Comparison of ENCODE assay signal across 16 cellular contexts in the genomic region with DNA sequence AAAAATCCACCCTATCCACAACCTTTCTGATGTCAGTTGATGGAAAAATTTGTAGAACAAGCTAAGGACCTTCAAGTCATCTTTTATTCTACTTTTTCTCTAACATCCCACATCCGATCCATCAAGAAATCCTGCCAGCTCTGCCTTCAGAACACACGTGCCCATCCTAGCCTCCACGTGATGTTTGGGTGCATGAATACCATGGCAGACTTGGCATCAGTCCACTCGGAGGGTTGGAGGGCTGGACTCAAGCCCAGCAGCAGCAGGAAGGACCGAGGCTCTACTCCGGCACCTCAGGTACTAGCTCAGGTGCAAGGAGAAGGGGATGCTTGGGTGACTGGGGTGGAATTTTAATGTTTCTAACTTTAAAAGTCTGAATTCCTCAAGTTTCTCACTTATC.
A peak's percentile ranks its signal among the peaks of the same experiment; 100 is the strongest.
DNase-seq lines count a peak whose midpoint lies in the region; ATAC-seq and TF ChIP-seq lines count a peak whose summit lies in the region.
"Had no signal": no experiment of that assay in that cellular context is flagged by ENCODE, and none has a peak within 500 bp of the region (broad histone marks: within the 10 kb centered on the region; RNA-seq: fewer than 3 reads in every experiment).

No MANE protein-coding gene starts in this region.

- intact Hi-C loops in cardiac septum (cut with DNase I), result no loop called here
- intact Hi-C loops in naive thymus-derived CD4-positive, alpha-beta T cell (cut with micrococcal nuclease), result no loop called here

- no peak overlapping the region for H3K27ac ChIP-seq in naive thymus-derived CD4-positive, alpha-beta T cell (ENCODE audit: low read depth, low read length)
- H3K27ac ChIP-seq: 22Rv1, BLaER1 had no signal

- no peak for TF ChIP-seq CTCF in mesothelial cell of epicardium (IDR thresholded peaks at IDR 0.05; ENCODE audit: unreplicated experiment)

- peak; percentile 17 for DNase-seq in NCI-H345 (lab: John Stamatoyannopoulos, UW)
- no peak for DNase-seq in NCI-H345 treated with DMSO at 0.1 percent for 48 hours (lab: John Stamatoyannopoulos, UW; ENCODE audit: unreplicated experiment)
- DNase-seq in NCI-H1092 (lab: John Stamatoyannopoulos, UW), result peak; percentile 65
- DNase-seq in NCI-H2029 treated with DMSO at 0.1 percent for 48 hours (lab: John Stamatoyannopoulos, UW), result peak; percentile 66
- DNase-seq in cardiac septum (ENCODE audit: low spot score), result no peak
- DNase-seq in naive thymus-derived CD4-positive, alpha-beta T cell, result no peak
- no peak for DNase-seq in mesothelial cell of epicardium (ENCODE audit: low spot score in 2 of 2, unreplicated experiment in 2 of 2)
- DNase-seq: AML-193; CD8-positive, alpha-beta memory T cell; DMS53; GOT3; H9 had no signal

- no peaks in the 10 kb centered on the region for H3K4me1 Mint-ChIP-seq in naive thymus-derived CD4-positive, alpha-beta T cell
- H3K4me1 Mint-ChIP-seq in mesothelial cell of epicardium, result no peaks in the 10 kb centered on the region
- H3K4me1 Mint-ChIP-seq: CD8-positive, alpha-beta memory T cell had no signal

- H3K36me3 Mint-ChIP-seq in naive thymus-derived CD4-positive, alpha-beta T cell, result no peaks in the 10 kb centered on the region
- H3K36me3 Mint-ChIP-seq in mesothelial cell of epicardium, result no peaks in the 10 kb centered on the region
- H3K36me3 Mint-ChIP-seq: CD8-positive, alpha-beta memory T cell had no signal

- CTCF ChIA-PET in naive thymus-derived CD4-positive, alpha-beta T cell (lab: Charles Lee), result no interaction called here

- no peaks in the 10 kb centered on the region for H3K27me3 ChIP-seq in naive thymus-derived CD4-positive, alpha-beta T cell (ENCODE audit: control insufficient read depth in 2 of 2, insufficient read depth in 2 of 2, low read length in 2 of 2)
- H3K27me3 ChIP-seq: BLaER1 had no signal

- no peak overlapping the region for H3K4me3 ChIP-seq in naive thymus-derived CD4-positive, alpha-beta T cell (ENCODE audit: low read length)
- H3K4me3 ChIP-seq: BLaER1, GM12878, K562 had no signal

- no peaks in the 10 kb centered on the region for H3K27me3 Mint-ChIP-seq in naive thymus-derived CD4-positive, alpha-beta T cell
- no peaks in the 10 kb centered on the region for H3K27me3 Mint-ChIP-seq in mesothelial cell of epicardium (ENCODE audit: low read depth)

- H3K9me3 ChIP-seq in naive thymus-derived CD4-positive, alpha-beta T cell (ENCODE audit: control insufficient read depth in 2 of 3, low read length in 3 of 3), result no peaks in the 10 kb centered on the region
- H3K9me3 ChIP-seq: BLaER1 had no signal

- no peaks in the 10 kb centered on the region for H3K36me3 ChIP-seq in naive thymus-derived CD4-positive, alpha-beta T cell (ENCODE audit: control insufficient read depth in 2 of 3, insufficient read depth in 3 of 3, low read length in 3 of 3)
- H3K36me3 ChIP-seq: BLaER1 had no signal

- POLR2A ChIA-PET in naive thymus-derived CD4-positive, alpha-beta T cell (lab: Charles Lee), result no interaction called here

- ATAC-seq in naive thymus-derived CD4-positive, alpha-beta T cell, result no peak
- ATAC-seq: GM12878, K562 had no signal

- H3K9me3 Mint-ChIP-seq in naive thymus-derived CD4-positive, alpha-beta T cell, result peaks cover 0 to 10% (median 3%) of the 10 kb centered on the region in 11 donors
- H3K9me3 Mint-ChIP-seq in mesothelial cell of epicardium, result no peaks in the 10 kb centered on the region
- H3K9me3 Mint-ChIP-seq: H9 had no signal

- no peak overlapping the region for H3K27ac Mint-ChIP-seq in naive thymus-derived CD4-positive, alpha-beta T cell
- H3K27ac Mint-ChIP-seq in mesothelial cell of epicardium, result no peak overlapping the region
- H3K27ac Mint-ChIP-seq: CD8-positive, alpha-beta memory T cell; H9 had no signal

- H3K4me3 Mint-ChIP-seq in naive thymus-derived CD4-positive, alpha-beta T cell, result no peak overlapping the region
- H3K4me3 Mint-ChIP-seq in mesothelial cell of epicardium, result no peak overlapping the region
- H3K4me3 Mint-ChIP-seq: CD8-positive, alpha-beta memory T cell; H9 had no signal

- H3K4me1 ChIP-seq in naive thymus-derived CD4-positive, alpha-beta T cell (ENCODE audit: control insufficient read depth in 2 of 2, insufficient read depth in 2 of 2, low read length in 2 of 2), result no peaks in the 10 kb centered on the region
- H3K4me1 ChIP-seq: BLaER1 had no signal

Comparison
In these comparisons a context has a peak if more than half of its experiments do, and no peak if none do; other contexts are left out.
1. DNase-seq: peak in NCI-H345 (single experiment), NCI-H1092 (single experiment) and NCI-H2029 treated with DMSO at 0.1 percent for 48 hours (single experiment); none in NCI-H345 treated with DMSO at 0.1 percent for 48 hours (single experiment), cardiac septum (single experiment), naive thymus-derived CD4-positive, alpha-beta T cell (0 of 9) and mesothelial cell of epicardium (0 of 2).